Comparison of ENCODE assay signal across 20 cellular contexts in genomic region chr7:102248456-102249395, GRCh38.
"Had no signal": no experiment of that assay in that cellular context is flagged by ENCODE, and none has a peak within 500 bp of the region (broad histone marks: within the 10 kb centered on the region; RNA-seq: fewer than 3 reads in every experiment).

No MANE protein-coding gene starts in this region.

- H3K36me3 ChIP-seq: ovary had no signal

- ATAC-seq: activated CD8-positive, alpha-beta memory T cell treated with anti-CD3 and anti-CD28 coated beads, Interleukin-2, amount 10 ng/mL, durations not matched to agents 7 days and 5 days; activated T-helper 17 cell treated with anti-CD3 and anti-CD28 coated beads, Interleukin-2, amount 50 U/mL, for 72 hours; naive thymus-derived CD4-positive, alpha-beta T cell; T-cell had no signal

- H3K27ac ChIP-seq: cardiac muscle cell, hepatocyte, ovary, right lobe of liver had no signal

- H3K4me3 ChIP-seq: cardiac muscle cell, hepatocyte, ovary, right lobe of liver had no signal

- H2AFZ ChIP-seq: hepatocyte had no signal

- H3K4me2 ChIP-seq: hepatocyte had no signal

- H3K79me2 ChIP-seq: hepatocyte had no signal

- H3K27me3 ChIP-seq: cardiac muscle cell, hepatocyte, ovary, right lobe of liver had no signal

- FAIRE-seq: small intestine had no signal

- H3K9me3 ChIP-seq: ovary, right lobe of liver had no signal

- DNase-seq: activated CD4-positive, alpha-beta memory T cell treated with anti-CD3 and anti-CD28 coated beads, Interleukin-2, amount 10 ng/mL, durations not matched to agents 7 days and 5 days; activated CD4-positive, alpha-beta T cell treated with anti-CD3 and anti-CD28 coated beads for 48 hours; activated CD4-positive, CD25-positive, alpha-beta regulatory T cell; activated CD8-positive, alpha-beta memory T cell treated with anti-CD3 and anti-CD28 coated beads, Interleukin-2, amount 10 ng/mL, durations not matched to agents 7 days and 5 days; activated naive CD4-positive, alpha-beta T cell; activated naive CD8-positive, alpha-beta T cell treated with anti-CD3 and anti-CD28 coated beads for 36 hours; amygdala; dermis blood vessel endothelial cell; effector memory CD4-positive, alpha-beta T cell; mesenchymal stem cell; naive thymus-derived CD4-positive, alpha-beta T cell; ovary; right lobe of liver; small intestine; stimulated activated CD4-positive, alpha-beta T cell treated with anti-CD3 and anti-CD28 coated beads, Interleukin-15, amount 100 ng/mL, for 24 hours; stimulated activated CD4-positive, alpha-beta T cell treated with anti-CD3 and anti-CD28 coated beads, Interleukin-2, amount 100 ng/mL, for 48 hours; T-cell had no signal
